ENCODE assay signal across 21 cellular contexts in genomic region chr15:49047456-49047855, GRCh38. TPM values are rescaled to one million over a fixed set of nuclear protein-coding genes. Genes with fewer than 3 reads are reported as not detected.
DNase-seq lines count a peak whose midpoint lies in the region; ATAC-seq and TF ChIP-seq lines count a peak whose summit lies in the region.
"Had no signal": no experiment of that assay in that cellular context is flagged by ENCODE, and none has a peak within 500 bp of the region (broad histone marks: within the 10 kb centered on the region; RNA-seq: fewer than 3 reads in every experiment).

No MANE protein-coding gene starts in this region.

- H3F3A ChIP-seq in smooth muscle cell (ENCODE audit: low read depth) = peaks cover 3% of the 10 kb centered on the region

- TF ChIP-seq CTCF in smooth muscle cell (IDR thresholded peaks at IDR 0.05; ENCODE audit: borderline replicate concordance, insufficient read depth, poor library complexity, severe bottlenecking) = no peak

- H3K4me1 ChIP-seq in smooth muscle cell (ENCODE audit: low read depth) = peaks cover 22% of the 10 kb centered on the region
- H3K4me1 ChIP-seq: breast epithelium had no signal

- H3K27me3 ChIP-seq in smooth muscle cell (ENCODE audit: low read depth) = no peaks in the 10 kb centered on the region
- H3K27me3 ChIP-seq: breast epithelium, upper lobe of right lung had no signal

- no peaks in the 10 kb centered on the region for H3K36me3 Mint-ChIP-seq in activated naive CD4-positive, alpha-beta T cell treated with anti-CD3 and anti-CD28 coated beads, Interleukin-2, amount 50 U/mL, for 24 hours
- H3K36me3 Mint-ChIP-seq in T-helper 17 cell (ENCODE audit: low read depth) = peaks cover 2% of the 10 kb centered on the region
- no peaks in the 10 kb centered on the region for H3K36me3 Mint-ChIP-seq in immature natural killer cell
- H3K36me3 Mint-ChIP-seq in T-helper 2 cell treated with Interferon-gamma antibody and Interleukin-4, amounts not matched to agents 5 μg/mL and 100 μg/mL, for 36 hours (ENCODE audit: low read depth) = peaks cover 4% of the 10 kb centered on the region

- ATAC-seq in T-helper 17 cell = no peak
- ATAC-seq in HG02970 (IDR thresholded peaks at IDR 0.05; ENCODE audit: low FRiP score, unreplicated experiment) = no peak
- ATAC-seq: left colon, upper lobe of right lung had no signal

- H3K4me3 Mint-ChIP-seq in activated naive CD4-positive, alpha-beta T cell treated with anti-CD3 and anti-CD28 coated beads, Interleukin-2, amount 50 U/mL, for 24 hours = peak overlapping the region; percentile 11
- H3K4me3 Mint-ChIP-seq in T-helper 17 cell = peak overlapping the region; percentile 97
- peak overlapping the region in 1 of 5 donors; percentile 96 for H3K4me3 Mint-ChIP-seq in immature natural killer cell
- no peak overlapping the region for H3K4me3 Mint-ChIP-seq in T-helper 2 cell treated with Interferon-gamma antibody and Interleukin-4, amounts not matched to agents 5 μg/mL and 100 μg/mL, for 36 hours

- peaks cover 37% of the 10 kb centered on the region for H3K79me2 ChIP-seq in smooth muscle cell (ENCODE audit: low read depth)

- no peak overlapping the region for H3K27ac ChIP-seq in smooth muscle cell (ENCODE audit: low read depth)
- H3K27ac ChIP-seq: breast epithelium, coronary artery had no signal

- no peaks in the 10 kb centered on the region for H3K36me3 ChIP-seq in smooth muscle cell (ENCODE audit: low read depth)
- H3K36me3 ChIP-seq: breast epithelium, upper lobe of right lung had no signal

- H4K20me1 ChIP-seq in smooth muscle cell (ENCODE audit: low read depth) = peaks cover 29% of the 10 kb centered on the region

- H3K9me3 ChIP-seq in T-helper 17 cell (ENCODE audit: control insufficient read depth, low read length, poor library complexity, severe bottlenecking) = no peaks in the 10 kb centered on the region
- H3K9me3 ChIP-seq in smooth muscle cell (replicated peaks; ENCODE audit: low read depth) = no peaks in the 10 kb centered on the region
- H3K9me3 ChIP-seq: breast epithelium, upper lobe of right lung had no signal

- H3K27ac Mint-ChIP-seq in activated naive CD4-positive, alpha-beta T cell treated with anti-CD3 and anti-CD28 coated beads, Interleukin-2, amount 50 U/mL, for 24 hours = peak overlapping the region; percentile 85
- H3K27ac Mint-ChIP-seq in T-helper 17 cell (peak overlapping the region; percentile 78), immature natural killer cell (peak overlapping the region; percentile 19 to 89 (median 42))
- H3K27ac Mint-ChIP-seq in T-helper 2 cell treated with Interferon-gamma antibody and Interleukin-4, amounts not matched to agents 5 μg/mL and 100 μg/mL, for 36 hours = no peak overlapping the region

- no peak for DNase-seq in activated naive CD4-positive, alpha-beta T cell treated with anti-CD3 and anti-CD28 coated beads, Interleukin-2, amount 50 U/mL, for 16 hours
- DNase-seq in T-helper 17 cell = no peak
- DNase-seq in immature natural killer cell = no peak
- DNase-seq in smooth muscle cell (lab: John Stamatoyannopoulos, UW; ENCODE audit: unreplicated experiment) = no peak
- DNase-seq in GF-D8 (lab: John Stamatoyannopoulos, UW) = no peak
- no peak for DNase-seq in T-helper 2 cell treated with Interferon-gamma antibody and Interleukin-4, amounts not matched to agents 5 μg/mL and 100 μg/mL, for 36 hours (ENCODE audit: low spot score)
- DNase-seq: activated CD4-positive, alpha-beta T cell treated with anti-CD3 and anti-CD28 coated beads, Interleukin-2, amount 50 U/mL, for 4 hours; activated CD8-positive, alpha-beta memory T cell treated with anti-CD3 and anti-CD28 coated beads, Interleukin-2, amount 50 U/mL, for 4 hours; left colon; NCI-H1105; NCI-H2029; NCI-H2227 treated with DMSO at 0.1 percent for 48 hours; SIG-M5; stimulated activated CD4-positive, alpha-beta T cell treated with anti-CD3 and anti-CD28 coated beads, Interleukin-12 subunit alpha, Interleukin-12 subunit beta, amount 100 ng/mL, for 4 hours; T-helper 2 cell; upper lobe of right lung had no signal

- H3K4me3 ChIP-seq in smooth muscle cell = no peak overlapping the region

- no peaks in the 10 kb centered on the region for H3K9me3 Mint-ChIP-seq in activated naive CD4-positive, alpha-beta T cell treated with anti-CD3 and anti-CD28 coated beads, Interleukin-2, amount 50 U/mL, for 24 hours
- no peaks in the 10 kb centered on the region for H3K9me3 Mint-ChIP-seq in immature natural killer cell
- peaks cover 4% of the 10 kb centered on the region for H3K9me3 Mint-ChIP-seq in T-helper 2 cell treated with Interferon-gamma antibody and Interleukin-4, amounts not matched to agents 5 μg/mL and 100 μg/mL, for 36 hours
- H3K9me3 Mint-ChIP-seq: activated T-helper 2 cell treated with anti-CD3 and anti-CD28 coated beads, Interferon-gamma antibody, Interleukin-2, Interleukin-4, amounts not matched to agents 10 μg/mL and 5 μg/mL and 100 μg/mL, durations not matched to agents 14 hours and 24 hours and 36 hours had no signal

- peaks cover 32% of the 10 kb centered on the region for H3K4me1 Mint-ChIP-seq in activated naive CD4-positive, alpha-beta T cell treated with anti-CD3 and anti-CD28 coated beads, Interleukin-2, amount 50 U/mL, for 24 hours
- peaks cover 17% of the 10 kb centered on the region for H3K4me1 Mint-ChIP-seq in T-helper 17 cell
- peaks cover 20 to 33% of the 10 kb centered on the region in 2 donors for H3K4me1 Mint-ChIP-seq in immature natural killer cell
- H3K4me1 Mint-ChIP-seq in T-helper 2 cell treated with Interferon-gamma antibody and Interleukin-4, amounts not matched to agents 5 μg/mL and 100 μg/mL, for 36 hours (ENCODE audit: low read depth) = peaks cover 22% of the 10 kb centered on the region

- H3K4me2 ChIP-seq in smooth muscle cell = no peak overlapping the region

- no peaks in the 10 kb centered on the region for H3K27me3 Mint-ChIP-seq in activated naive CD4-positive, alpha-beta T cell treated with anti-CD3 and anti-CD28 coated beads, Interleukin-2, amount 50 U/mL, for 24 hours
- H3K27me3 Mint-ChIP-seq in T-helper 17 cell (no peaks in the 10 kb centered on the region), immature natural killer cell (ENCODE audit: low read depth in 3 of 3) (peaks cover 5 to 15% (median 13%) of the 10 kb centered on the region in 3 donors)
- H3K27me3 Mint-ChIP-seq in T-helper 2 cell treated with Interferon-gamma antibody and Interleukin-4, amounts not matched to agents 5 μg/mL and 100 μg/mL, for 36 hours (ENCODE audit: low read depth) = no peaks in the 10 kb centered on the region

- peak overlapping the region; percentile 96 for H2AFZ ChIP-seq in smooth muscle cell (ENCODE audit: low read depth)

- no peak overlapping the region for H3K9ac ChIP-seq in smooth muscle cell (ENCODE audit: low read depth)

RNA-seq across cellular contexts. Expression of gene SECISBP2L, which starts 1.2 kb away (rescaled TPM):
- total RNA-seq in T-helper 17 cell = 10 to 100 TPM; 49.4 to 56.8 TPM
- 10 to 100 TPM; 14.5 to 30.5 (median 15.9) TPM for polyA plus RNA-seq in immature natural killer cell
- 24.0 and 38.9 TPM in 2 replicates for total RNA-seq in smooth muscle cell
- polyA plus RNA-seq in smooth muscle cell = 12.2 and 13.7 TPM in 2 replicates
